In genomic region chr5:150525781-150526180, GRCh38 we compare ENCODE assay signal across 1 cellular context.
TF ChIP-seq lines count a peak whose summit lies in the region.

No MANE protein-coding gene starts in this region.

TF ChIP-seq in H1, 55 proteins besides CTCF, POLR2A, EP300 and RAD21:
- TF ChIP-seq EGR1 (IDR thresholded peaks at IDR 0.05; ENCODE audit: borderline replicate concordance, low read depth, low read length) (no peak), SIN3A (conservative IDR thresholded peaks at IDR 0.05 in 1 of 2, IDR thresholded peaks at IDR 0.05 in 1 of 2; ENCODE audit: low read depth in 1 of 2, low read length in 2 of 2) (peak; percentile 65 to 67; a peak in 1 of 4 replicates), GABPA (IDR thresholded peaks at IDR 0.05; ENCODE audit: borderline replicate concordance, insufficient read depth, low read length) (no peak), SAP30 (IDR thresholded peaks at IDR 0.05; ENCODE audit: insufficient read depth, insufficient replicate concordance, low read length) (peak; percentile 40), KDM1A (IDR thresholded peaks at IDR 0.05; ENCODE audit: borderline replicate concordance, low read length) (peak; percentile 95), MAX (IDR thresholded peaks at IDR 0.05) (0 out of 2 replicates have a peak, but pooled peaks have one; percentile 8), HDAC2 (IDR thresholded peaks at IDR 0.05; ENCODE audit: borderline replicate concordance in 1 of 2, low read depth in 2 of 2, low read length in 2 of 2) (peak in 1 of 2 experiments; percentile 94; a peak in 2 of 4 replicates)
